Comparison of ENCODE assay signal across 19 cellular contexts in genomic region chr12:51192284-51192671, GRCh38. TPM values are rescaled to one million over a fixed set of nuclear protein-coding genes. Genes with fewer than 3 reads are reported as not detected.
DNase-seq lines count a peak whose midpoint lies in the region; ATAC-seq and TF ChIP-seq lines count a peak whose summit lies in the region.
"Had no signal": no experiment of that assay in that cellular context is flagged by ENCODE, and none has a peak within 500 bp of the region (broad histone marks: within the 10 kb centered on the region; RNA-seq: fewer than 3 reads in every experiment).

No MANE protein-coding gene starts in this region.

- H3K27me3 ChIP-seq in HCT116 (ENCODE audit: insufficient read depth, low read length) (no peaks in the 10 kb centered on the region), neuronal stem cell (ENCODE audit: control insufficient read depth in 3 of 3, insufficient read depth in 3 of 3, low read depth in 1 of 3, low read length in 3 of 3) (no peaks in the 10 kb centered on the region)
- H3K27me3 ChIP-seq: SJSA1 had no signal

- POLR2A ChIA-PET in HCT116 (lab: Charles Lee): no interaction called here

- no peak overlapping the region for H2BK12ac ChIP-seq in neuronal stem cell (ENCODE audit: low read length)

- peak; percentile 44; the same call in 1 of the 2 replicates for TF ChIP-seq RAD21 in HCT116 (IDR thresholded peaks at IDR 0.05; ENCODE audit: low read depth)

- H3K27ac ChIP-seq in HCT116 (ENCODE audit: low read depth, low read length) (no peak overlapping the region), neuronal stem cell (replicated peaks; ENCODE audit: low read length) (no peak overlapping the region)
- H3K27ac ChIP-seq: SJSA1 had no signal

- H3K36me3 ChIP-seq in HCT116 (ENCODE audit: control insufficient read depth in 1 of 2, insufficient read depth in 2 of 2, low read length in 2 of 2) (no peaks in the 10 kb centered on the region), neuronal stem cell (replicated peaks in 1 of 2; ENCODE audit: control insufficient read depth in 2 of 2, insufficient read depth in 2 of 2, low read length in 2 of 2) (no peaks in the 10 kb centered on the region)
- H3K36me3 ChIP-seq: SJSA1 had no signal

- H4K8ac ChIP-seq in neuronal stem cell (ENCODE audit: low read depth, low read length): no peak overlapping the region

- ATAC-seq in HCT116: peak; percentile 62

- no peak overlapping the region for H2BK120ac ChIP-seq in neuronal stem cell (ENCODE audit: low read depth, low read length)

- no peak overlapping the region for H4K91ac ChIP-seq in neuronal stem cell (ENCODE audit: low read depth, low read length, poor library complexity)

- no peak overlapping the region for H3K14ac ChIP-seq in neuronal stem cell (ENCODE audit: low read length)

- peak overlapping the region; percentile 29 for H2AK5ac ChIP-seq in neuronal stem cell (ENCODE audit: low read depth, low read length)

- in situ Hi-C loops in G401 (cut with HindIII; ENCODE audit: low sequenced_read_pairs): no loop called here

- RAD21 ChIA-PET in HCT116 (lab: Charles Lee; ENCODE audit: low non-redundant PET in 1 of 2, low total read pairs in 2 of 2, uncharacterized antibody in 2 of 2, unreplicated experiment in 2 of 2): no interaction called here

- H3K4me1 ChIP-seq in HCT116 (ENCODE audit: control insufficient read depth in 1 of 2, insufficient read depth in 2 of 2, low read length in 2 of 2) (peaks cover 0 to 5% of the 10 kb centered on the region in 2 experiments; a peak in 3 of 4 replicates), neuronal stem cell (ENCODE audit: control insufficient read depth in 2 of 2, insufficient read depth in 1 of 2, low read depth in 1 of 2, low read length in 2 of 2) (peaks cover 5 to 7% of the 10 kb centered on the region in 2 donors)
- H3K4me1 ChIP-seq: SJSA1 had no signal

- no peak overlapping the region for H3K4me2 ChIP-seq in HCT116 (ENCODE audit: low read length)
- H3K4me2 ChIP-seq in neuronal stem cell (ENCODE audit: insufficient read depth, low read length, poor library complexity, severe bottlenecking): no peak overlapping the region

- no peak for TF ChIP-seq CTCF in HCT116 (IDR thresholded peaks at IDR 0.05 in 2 of 3, conservative IDR thresholded peaks at IDR 0.05 in 1 of 3; ENCODE audit: borderline replicate concordance in 1 of 3, insufficient read depth in 1 of 3, low read depth in 2 of 3, low read length in 2 of 3)

- no peak overlapping the region for H3K4ac ChIP-seq in neuronal stem cell (ENCODE audit: low read length)

- H3K18ac ChIP-seq in neuronal stem cell (ENCODE audit: low read length): no peak overlapping the region

- H3K9me3 ChIP-seq in HCT116 (ENCODE audit: control insufficient read depth in 1 of 2, insufficient read depth in 1 of 2, low read depth in 1 of 2, low read length in 2 of 2) (no peaks in the 10 kb centered on the region), neuronal stem cell (replicated peaks in 1 of 2; ENCODE audit: control insufficient read depth in 2 of 2, insufficient read depth in 1 of 2, low read depth in 1 of 2, low read length in 2 of 2) (peaks cover 0 to 4% of the 10 kb centered on the region in 2 donors)
- H3K9me3 ChIP-seq: SJSA1 had no signal

- H3K79me1 ChIP-seq in neuronal stem cell (ENCODE audit: low read depth, low read length): no peaks in the 10 kb centered on the region

- DNase-seq in G401 (ENCODE audit: low spot score) (peak; percentile 49), HCT116 (ENCODE audit: low read depth, low spot score) (no peak), cerebellar cortex (ENCODE audit: low spot score) (peak; percentile 33), neuronal stem cell (ENCODE audit: low spot score) (no peak), ecto neural progenitor cell (ENCODE audit: low spot score) (no peak), NK-92 (lab: John Stamatoyannopoulos, UW; ENCODE audit: unreplicated experiment) (no peak), NCI-H526 (lab: John Stamatoyannopoulos, UW) (no peak)
- DNase-seq: ACHN; C1 segment of cervical spinal cord; CD8-positive, alpha-beta memory T cell; DMS79 treated with DMSO at 0.1 percent for 48 hours; HCEC 1CT; KG1; MV-4-11; NCI-H1694 treated with DMSO at 0.1 percent for 48 hours; NCI-H2227 treated with DMSO at 0.1 percent for 48 hours; NCI-H510A treated with DMSO at 0.1 percent for 48 hours; SW 1271 had no signal

- no peaks in the 10 kb centered on the region for H4K20me1 ChIP-seq in HCT116 (ENCODE audit: insufficient read depth)

- intact Hi-C loops in HCT116 (cut with micrococcal nuclease): no loop called here

- H3K9ac ChIP-seq in HCT116 (ENCODE audit: low read length) (no peak overlapping the region), neuronal stem cell (ENCODE audit: low read depth, low read length, poor library complexity) (no peak overlapping the region)

- CTCF ChIA-PET in HCT116 (lab: Charles Lee): no interaction called here

- H2BK15ac ChIP-seq in neuronal stem cell (ENCODE audit: low read length): no peak overlapping the region

- no peak for TF ChIP-seq POLR2A in HCT116 (IDR thresholded peaks at IDR 0.05; ENCODE audit: borderline replicate concordance, extremely low read depth, insufficient read depth, insufficient read length)

- no peak overlapping the region for H2BK5ac ChIP-seq in neuronal stem cell (ENCODE audit: low read length)

- BruUV-seq in HCT116 (replicated peaks; lab: Mats Ljungman, UMichigan): no TSS peak

- no peak overlapping the region for H3K23ac ChIP-seq in neuronal stem cell (ENCODE audit: low read depth, low read length, poor library complexity)

- no peaks in the 10 kb centered on the region for H3K9me2 ChIP-seq in HCT116 (ENCODE audit: insufficient read depth)

- H2AFZ ChIP-seq in HCT116 (ENCODE audit: low read depth, low read length, poor library complexity, severe bottlenecking): no peak overlapping the region
- no peak overlapping the region for H2AFZ ChIP-seq in neuronal stem cell (ENCODE audit: low read length)

- H3K4me3 ChIP-seq in HCT116 (replicated peaks in 1 of 2; ENCODE audit: low read depth in 1 of 2, low read length in 2 of 2) (no peak overlapping the region), neuronal stem cell (ENCODE audit: low read length in 2 of 2) (no peak overlapping the region)
- H3K4me3 ChIP-seq: SJSA1 had no signal

- H3K79me2 ChIP-seq in HCT116 (ENCODE audit: insufficient read depth, low read length): no peaks in the 10 kb centered on the region

- WGBS in neuronal stem cell (ENCODE audit: extremely low coverage in 2 of 2, insufficient read length in 2 of 2, insufficient replicate concordance in 1 of 2), 2 donors: no CpG with 5 or more reads among the region's 5 CpGs

TF ChIP-seq in HCT116, 20 proteins besides CTCF, POLR2A, EP300 and RAD21:
- TF ChIP-seq TCF7L2 (IDR thresholded peaks at IDR 0.05; ENCODE audit: borderline replicate concordance, extremely low read depth, insufficient read depth, insufficient read length) (no peak), ELF1 (IDR thresholded peaks at IDR 0.05; ENCODE audit: borderline replicate concordance, low read depth) (no peak), SP1 (IDR thresholded peaks at IDR 0.05; ENCODE audit: low read depth) (no peak)
TF ChIP-seq in HCT116: peak in this region for 0.

RNA-seq across cellular contexts. Expression of gene TFCP2, which starts 19.3 kb away (rescaled TPM):
- total RNA-seq in G401 (2014; rRNA removed; shearing (Covaris generic)): 30.9 and 46.8 TPM in 2 replicates
- 31.6 TPM for total RNA-seq in HCT116 (2021; ENCODE audit: unreplicated experiment)
- 14.8 and 18.5 TPM in 2 replicates for polyA plus RNA-seq in HCT116 (2012)
- polyA plus RNA-seq in neuronal stem cell (2013, experiment 1 of 2): 28.5 TPM
- 29.8 TPM for polyA plus RNA-seq in neuronal stem cell (2013, experiment 2 of 2)

RNA-seq across cellular contexts. Expression of gene POU6F1, which starts 25.6 kb away (rescaled TPM):
- total RNA-seq in G401 (2014; rRNA removed; shearing (Covaris generic)): 0.98 and 4.1 TPM in 2 replicates
- 6.4 TPM for total RNA-seq in HCT116 (2021; ENCODE audit: unreplicated experiment)
- polyA plus RNA-seq in HCT116 (2012): 4.8 TPM in 2 replicates
- 3.0 TPM for polyA plus RNA-seq in neuronal stem cell (2013, experiment 1 of 2)
- polyA plus RNA-seq in neuronal stem cell (2013, experiment 2 of 2): 2.9 TPM

RNA-seq across cellular contexts. Expression of gene DAZAP2, which starts 46.3 kb away (rescaled TPM):
- 88.8 and 94.2 TPM in 2 replicates for total RNA-seq in G401 (2014; rRNA removed; shearing (Covaris generic))
- total RNA-seq in HCT116 (2021; ENCODE audit: unreplicated experiment): 157 TPM
- 300 and 308 TPM in 2 replicates for polyA plus RNA-seq in HCT116 (2012)
- polyA plus RNA-seq in neuronal stem cell (2013, experiment 1 of 2): 102 TPM
- polyA plus RNA-seq in neuronal stem cell (2013, experiment 2 of 2): 103 TPM

Comparison
In these comparisons a context has a peak if more than half of its experiments do, and no peak if none do; other contexts are left out.
1. DNase-seq: peak in G401 (single experiment) and cerebellar cortex (single experiment); none in HCT116 (single experiment), neuronal stem cell (single experiment), ecto neural progenitor cell (single experiment), NK-92 (single experiment) and NCI-H526 (0 of 2).